Comparison of ENCODE assay signal across 26 cellular contexts in genomic region chr11:66331542-66332370, GRCh38. TPM values are rescaled to one million over a fixed set of nuclear protein-coding genes. Genes with fewer than 3 reads are reported as not detected.
"Had no signal": no experiment of that assay in that cellular context is flagged by ENCODE, and none has a peak within 500 bp of the region (broad histone marks: within the 10 kb centered on the region; RNA-seq: fewer than 3 reads in every experiment).

No MANE protein-coding gene starts in this region.

- H3K36me3 Mint-ChIP-seq: brain, type B pancreatic cell had no signal

- H3K27ac Mint-ChIP-seq: activated CD4-positive, alpha-beta T cell treated with anti-CD3 and anti-CD28 coated beads, Interleukin-2, amount 10 ng/mL, durations not matched to agents 7 days and 5 days; activated CD8-positive, alpha-beta memory T cell treated with anti-CD3 and anti-CD28 coated beads, Interleukin-2, amount 10 ng/mL, durations not matched to agents 7 days and 5 days; activated CD8-positive, alpha-beta T cell treated with anti-CD3 and anti-CD28 coated beads for 36 hours; activated T-helper 1 cell treated with anti-CD3 and anti-CD28 coated beads, Interleukin-12 subunit alpha, Interleukin-12 subunit beta, Interleukin-2, Interleukin-4 antibody, amounts not matched to agents 30 ng/mL and 10 ng/mL and 1 ng/mL, durations not matched to agents 14 hours and 24 hours and 36 hours; brain; nephron; type B pancreatic cell had no signal

- H3K4me1 ChIP-seq: parathyroid adenoma had no signal

- H3K79me2 ChIP-seq: parathyroid adenoma had no signal

- H3K9me3 ChIP-seq: right lobe of liver, thoracic aorta had no signal

- H3K9me3 Mint-ChIP-seq: activated CD4-positive, alpha-beta T cell treated with anti-CD3 and anti-CD28 coated beads, Interleukin-2, amount 10 ng/mL, durations not matched to agents 7 days and 5 days; activated CD8-positive, alpha-beta T cell treated with anti-CD3 and anti-CD28 coated beads for 36 hours; activated T-helper 1 cell treated with anti-CD3 and anti-CD28 coated beads, Interleukin-12 subunit alpha, Interleukin-12 subunit beta, Interleukin-2, Interleukin-4 antibody, amounts not matched to agents 30 ng/mL and 10 ng/mL and 1 ng/mL, durations not matched to agents 14 hours and 24 hours and 36 hours; effector memory CD8-positive, alpha-beta T cell; nephron; type B pancreatic cell had no signal

- H3K27me3 ChIP-seq: right lobe of liver had no signal

- H3K27ac ChIP-seq: parathyroid adenoma, right lobe of liver, thoracic aorta, WERI-Rb-1 had no signal

- ATAC-seq: activated CD8-positive, alpha-beta memory T cell treated with anti-CD3 and anti-CD28 coated beads, Interleukin-2, amount 10 ng/mL, durations not matched to agents 7 days and 5 days; activated CD8-positive, alpha-beta T cell treated with anti-CD3 and anti-CD28 coated beads for 36 hours; effector memory CD8-positive, alpha-beta T cell; esophagus mucosa; left lobe of liver; right lobe of liver had no signal

- H3K4me3 ChIP-seq: right lobe of liver, thoracic aorta had no signal

- H3K4me3 Mint-ChIP-seq: activated CD4-positive, alpha-beta T cell treated with anti-CD3 and anti-CD28 coated beads, Interleukin-2, amount 10 ng/mL, durations not matched to agents 7 days and 5 days; activated CD8-positive, alpha-beta memory T cell treated with anti-CD3 and anti-CD28 coated beads, Interleukin-2, amount 10 ng/mL, durations not matched to agents 7 days and 5 days; activated CD8-positive, alpha-beta T cell treated with anti-CD3 and anti-CD28 coated beads for 36 hours; activated T-helper 1 cell treated with anti-CD3 and anti-CD28 coated beads, Interleukin-12 subunit alpha, Interleukin-12 subunit beta, Interleukin-2, Interleukin-4 antibody, amounts not matched to agents 30 ng/mL and 10 ng/mL and 1 ng/mL, durations not matched to agents 14 hours and 24 hours and 36 hours; brain; effector memory CD8-positive, alpha-beta T cell; nephron; type B pancreatic cell had no signal

- H3K27me3 Mint-ChIP-seq: activated CD4-positive, alpha-beta T cell treated with anti-CD3 and anti-CD28 coated beads, Interleukin-2, amount 10 ng/mL, durations not matched to agents 7 days and 5 days; activated CD8-positive, alpha-beta memory T cell treated with anti-CD3 and anti-CD28 coated beads, Interleukin-2, amount 10 ng/mL, durations not matched to agents 7 days and 5 days; activated CD8-positive, alpha-beta T cell treated with anti-CD3 and anti-CD28 coated beads for 36 hours; effector memory CD8-positive, alpha-beta T cell; type B pancreatic cell had no signal

- H3K36me3 ChIP-seq: right lobe of liver, thoracic aorta had no signal

- DNase-seq: activated CD4-positive, alpha-beta T cell treated with anti-CD3 and anti-CD28 coated beads, Interleukin-2, amount 10 ng/mL, durations not matched to agents 7 days and 5 days; activated CD4-positive, CD25-positive, alpha-beta regulatory T cell treated with anti-CD3 and anti-CD28 coated beads, Interleukin-2, amount 50 U/mL, for 72 hours; activated CD8-positive, alpha-beta memory T cell treated with anti-CD3 and anti-CD28 coated beads, Interleukin-2, amount 10 ng/mL, durations not matched to agents 7 days and 5 days; activated CD8-positive, alpha-beta T cell treated with anti-CD3 and anti-CD28 coated beads for 36 hours; activated gamma-delta T cell; activated naive CD4-positive, alpha-beta T cell treated with anti-CD3 and anti-CD28 coated beads, Interleukin-2, amount 50 U/mL, for 16 hours; activated T-cell treated with anti-CD3 and anti-CD28 coated beads for 4 hours; central memory CD4-positive, alpha-beta T cell; effector memory CD8-positive, alpha-beta T cell; mammary epithelial cell; small intestine; stimulated activated CD4-positive, alpha-beta T cell treated with anti-CD3 and anti-CD28 coated beads, Interleukin-15, amount 100 ng/mL, for 24 hours; stimulated activated naive CD4-positive, alpha-beta T cell treated with Interleukin-2 at 50 U/mL for 16 hours; T-helper 1 cell; WERI-Rb-1 had no signal

- H2AFZ ChIP-seq: parathyroid adenoma had no signal

- H3K9ac ChIP-seq: parathyroid adenoma had no signal

RNA-seq across cellular contexts. Expression of gene CD248, which starts 14.9 kb away (rescaled TPM):
- total RNA-seq: activated T-helper 1 cell treated with anti-CD3 and anti-CD28 coated beads, Interleukin-12 subunit alpha, Interleukin-12 subunit beta, Interleukin-2, Interleukin-4 antibody, amounts not matched to agents 30 ng/mL and 10 ng/mL and 1 ng/mL, durations not matched to agents 14 hours and 24 hours and 36 hours; endothelial cell of umbilical vein; myocyte had no signal
- polyA plus RNA-seq: mammary epithelial cell had no signal
